Comparison of ENCODE assay signal across 8 cellular contexts in genomic region chr14:94026173-94026885, GRCh38. TPM values are rescaled to one million over a fixed set of nuclear protein-coding genes. Genes with fewer than 3 reads are reported as not detected.
A peak's percentile ranks its signal among the peaks of the same experiment; 100 is the strongest.
DNase-seq lines count a peak whose midpoint lies in the region; ATAC-seq, FAIRE-seq and TF ChIP-seq lines count a peak whose summit lies in the region.

Gene OTUB2, plus strand, starts transcription at chr14:94026340. Its CDS starts 198 bp downstream, at chr14:94026538.

- peak within 1 kb of the TSS; percentile 73 for H3K9ac ChIP-seq in GM23248
- H3K9ac ChIP-seq in Karpas-422 (ENCODE audit: low read length) = no peak within 1 kb of the TSS
- peak within 1 kb of the TSS; percentile 53 for H3K9ac ChIP-seq in fibroblast of lung (ENCODE audit: insufficient read depth, low read length)

- 1 to 2% methylated on average over 25 to 60 of the region's 74 CpGs for WGBS in GM23248 (ENCODE audit: low coverage in 1 of 2, low lambda C conversion rate in 2 of 2, missing lambda C conversion rate in 2 of 2), 2 experiments

- H3K27me3 Mint-ChIP-seq in activated T-helper 1 cell treated with anti-CD3 and anti-CD28 coated beads, Interleukin-12 subunit alpha, Interleukin-12 subunit beta, Interleukin-2, Interleukin-4 antibody, amounts not matched to agents 30 ng/mL and 10 ng/mL and 1 ng/mL, durations not matched to agents 14 hours and 24 hours and 36 hours (ENCODE audit: insufficient read depth) = no peaks in the 10 kb centered on the region
- H3K27me3 Mint-ChIP-seq in naive B cell = peaks cover 21 to 61% (median 42%) of the 10 kb centered on the region in 3 donors

- peak; percentile 100 for ATAC-seq in naive B cell (ENCODE audit: low read depth in 2 of 2)

- H4K20me1 ChIP-seq in GM23248 (ENCODE audit: insufficient read depth) (no peaks in the 10 kb centered on the region), Karpas-422 (ENCODE audit: insufficient read depth, low read depth, low read length) (no peaks in the 10 kb centered on the region), fibroblast of lung (ENCODE audit: control insufficient read depth, extremely low read depth, insufficient read depth, low read length) (no peaks in the 10 kb centered on the region)

- DNase-seq in DMS53 (lab: John Stamatoyannopoulos, UW) (peak; percentile 97), GM23248 (peak; percentile 98), Karpas-422 (peak; percentile 97), RCC 7860 (ENCODE audit: low spot score) (peak; percentile 91), fibroblast of lung (ENCODE audit: low read depth in 2 of 2) (peak; percentile 98), naive B cell (peak; percentile 93)
- DNase-seq in activated T-helper 1 cell treated with anti-CD3 and anti-CD28 coated beads, Interleukin-12 subunit alpha, Interleukin-12 subunit beta, Interleukin-2, Interleukin-4 antibody, amounts not matched to agents 30 ng/mL and 10 ng/mL and 1 ng/mL, durations not matched to agents 14 hours and 24 hours and 36 hours (ENCODE audit: low spot score) = peak; percentile 96
- DNase-seq in stimulated activated CD8-positive, alpha-beta memory T cell treated with anti-CD3 and anti-CD28 coated beads, Interleukin-7, amount 100 ng/mL, for 48 hours (ENCODE audit: extremely low read depth in 1 of 2, low read depth in 1 of 2) = peak; percentile 87 to 94

- H3K4me3 ChIP-seq in GM23248 (peak within 1 kb of the TSS; percentile 75), Karpas-422 (ENCODE audit: low read length) (no peak within 1 kb of the TSS), fibroblast of lung (replicated peaks in 1 of 4; ENCODE audit: control extremely low read depth in 1 of 4, insufficient read depth in 1 of 4, low read depth in 3 of 4, low read length in 4 of 4) (peak within 1 kb of the TSS; percentile 41 to 66 (median 53))

- no peaks in the 10 kb centered on the region for H3K9me3 Mint-ChIP-seq in activated T-helper 1 cell treated with anti-CD3 and anti-CD28 coated beads, Interleukin-12 subunit alpha, Interleukin-12 subunit beta, Interleukin-2, Interleukin-4 antibody, amounts not matched to agents 30 ng/mL and 10 ng/mL and 1 ng/mL, durations not matched to agents 14 hours and 24 hours and 36 hours
- H3K9me3 Mint-ChIP-seq in naive B cell = no peaks in the 10 kb centered on the region

- in situ Hi-C loops in GM23248 (cut with MboI) = no loop called here

- H3K27me3 ChIP-seq in GM23248 (replicated peaks; ENCODE audit: insufficient read depth) (no peaks in the 10 kb centered on the region), Karpas-422 (ENCODE audit: low read length) (no peaks in the 10 kb centered on the region), fibroblast of lung (ENCODE audit: control insufficient read depth, insufficient read depth, low read length) (peaks cover 3% of the 10 kb centered on the region)

- H3K36me3 Mint-ChIP-seq in activated T-helper 1 cell treated with anti-CD3 and anti-CD28 coated beads, Interleukin-12 subunit alpha, Interleukin-12 subunit beta, Interleukin-2, Interleukin-4 antibody, amounts not matched to agents 30 ng/mL and 10 ng/mL and 1 ng/mL, durations not matched to agents 14 hours and 24 hours and 36 hours (ENCODE audit: low read depth) = peaks cover 3% of the 10 kb centered on the region
- H3K36me3 Mint-ChIP-seq in naive B cell = no peaks in the 10 kb centered on the region

- no peaks in the 10 kb centered on the region for H3K36me3 ChIP-seq in GM23248 (ENCODE audit: low read depth)
- H3K36me3 ChIP-seq in Karpas-422 (ENCODE audit: insufficient read depth, low read length) = no peaks in the 10 kb centered on the region
- H3K36me3 ChIP-seq in fibroblast of lung (ENCODE audit: control insufficient read depth, insufficient read depth, low read length) = no peaks in the 10 kb centered on the region

- H2AFZ ChIP-seq in GM23248 (peak within 1 kb of the TSS; percentile 86), Karpas-422 (ENCODE audit: low read length) (no peak within 1 kb of the TSS), fibroblast of lung (ENCODE audit: low read length) (peak within 1 kb of the TSS; percentile 68)

- intact Hi-C loops in activated T-helper 1 cell treated with anti-CD3 and anti-CD28 coated beads, Interleukin-12 subunit alpha, Interleukin-12 subunit beta, Interleukin-2, Interleukin-4 antibody, amounts not matched to agents 30 ng/mL and 10 ng/mL and 1 ng/mL, durations not matched to agents 14 hours and 24 hours and 36 hours (cut with micrococcal nuclease) = loop anchor here (1.0 to 5.0 kb wide), 9 partner anchors 22 to 151 kb away; partner anchors contain the start of genes ASB2, DDX24, IFI27L1 and IFI27L2

- H3F3A ChIP-seq in GM23248 (ENCODE audit: insufficient read depth) = no peaks in the 10 kb centered on the region

- H3K4me1 ChIP-seq in GM23248 (ENCODE audit: insufficient read depth) (no peaks in the 10 kb centered on the region), Karpas-422 (ENCODE audit: low read length) (no peaks in the 10 kb centered on the region), fibroblast of lung (ENCODE audit: control insufficient read depth, extremely low read depth, insufficient read depth, low read length) (no peaks in the 10 kb centered on the region)

- no peak for TF ChIP-seq CTCF in fibroblast of lung (conservative IDR thresholded peaks at IDR 0.05 in 1 of 2, IDR thresholded peaks at IDR 0.05 in 1 of 2; ENCODE audit: low read depth in 1 of 2, low read length in 2 of 2)

- H3K9me2 ChIP-seq in GM23248 (ENCODE audit: insufficient read depth) = no peaks in the 10 kb centered on the region
- no peaks in the 10 kb centered on the region for H3K9me2 ChIP-seq in Karpas-422 (replicated peaks; ENCODE audit: insufficient read depth, low read length)

- peak within 1 kb of the TSS; percentile 60 for H3K27ac Mint-ChIP-seq in activated T-helper 1 cell treated with anti-CD3 and anti-CD28 coated beads, Interleukin-12 subunit alpha, Interleukin-12 subunit beta, Interleukin-2, Interleukin-4 antibody, amounts not matched to agents 30 ng/mL and 10 ng/mL and 1 ng/mL, durations not matched to agents 14 hours and 24 hours and 36 hours
- peak within 1 kb of the TSS in 1 of 6 donors; percentile 23 for H3K27ac Mint-ChIP-seq in naive B cell

- H3K79me2 ChIP-seq in GM23248 (ENCODE audit: insufficient read depth) = no peaks in the 10 kb centered on the region
- no peaks in the 10 kb centered on the region for H3K79me2 ChIP-seq in Karpas-422 (ENCODE audit: low read length)
- no peaks in the 10 kb centered on the region for H3K79me2 ChIP-seq in fibroblast of lung (ENCODE audit: control insufficient read depth, insufficient read depth, low read length)

- FAIRE-seq in RCC 7860 (lab: Jason Lieb, UNC) = peak; percentile 74

- H3K27ac ChIP-seq in GM23248 = no peak within 1 kb of the TSS
- no peak within 1 kb of the TSS for H3K27ac ChIP-seq in Karpas-422 (ENCODE audit: low read length)
- H3K27ac ChIP-seq in fibroblast of lung (ENCODE audit: insufficient read depth, low read length) = no peak within 1 kb of the TSS

- H3K9me3 ChIP-seq in GM23248 (ENCODE audit: low read depth) (no peaks in the 10 kb centered on the region), Karpas-422 (ENCODE audit: low read length) (no peaks in the 10 kb centered on the region), fibroblast of lung (ENCODE audit: control insufficient read depth, insufficient read depth, low read depth, low read length) (no peaks in the 10 kb centered on the region)

- H3K4me3 Mint-ChIP-seq in activated T-helper 1 cell treated with anti-CD3 and anti-CD28 coated beads, Interleukin-12 subunit alpha, Interleukin-12 subunit beta, Interleukin-2, Interleukin-4 antibody, amounts not matched to agents 30 ng/mL and 10 ng/mL and 1 ng/mL, durations not matched to agents 14 hours and 24 hours and 36 hours = peak within 1 kb of the TSS; percentile 85
- peak within 1 kb of the TSS; percentile 68 to 91 (median 84) for H3K4me3 Mint-ChIP-seq in naive B cell

- H3K4me2 ChIP-seq in GM23248 (ENCODE audit: unreplicated experiment) = peak within 1 kb of the TSS; percentile 64
- H3K4me2 ChIP-seq in Karpas-422 (ENCODE audit: low read depth, low read length, poor library complexity, severe bottlenecking) = no peak within 1 kb of the TSS
- H3K4me2 ChIP-seq in fibroblast of lung (ENCODE audit: extremely low read depth, insufficient read depth, low read length) = peak within 1 kb of the TSS; percentile 35

- peaks cover 39% of the 10 kb centered on the region for H3K4me1 Mint-ChIP-seq in activated T-helper 1 cell treated with anti-CD3 and anti-CD28 coated beads, Interleukin-12 subunit alpha, Interleukin-12 subunit beta, Interleukin-2, Interleukin-4 antibody, amounts not matched to agents 30 ng/mL and 10 ng/mL and 1 ng/mL, durations not matched to agents 14 hours and 24 hours and 36 hours (ENCODE audit: low read depth)
- H3K4me1 Mint-ChIP-seq in naive B cell = peaks cover 5 to 11% (median 9%) of the 10 kb centered on the region in 3 donors

RNA-seq across cellular contexts. Expression of gene OTUB2, which starts in this region (rescaled TPM):
- 1.0 and 1.9 TPM in 2 replicates for total RNA-seq in GM23248 (2014; rRNA removed; shearing (Covaris generic))
- polyA plus RNA-seq in GM23248 (2016; fragmentation: Nextera tagmentation; extraction: Ambion mirVana) = 1.3 and 1.6 TPM in 2 replicates
- not detected in 2 replicates for total RNA-seq in Karpas-422 (2014; rRNA removed; shearing (Covaris generic); ENCODE audit: low replicate concordance)
- 1.5 TPM in 2 replicates for total RNA-seq in activated T-helper 1 cell treated with anti-CD3 and anti-CD28 coated beads, Interleukin-12 subunit alpha, Interleukin-12 subunit beta, Interleukin-2, Interleukin-4 antibody, amounts not matched to agents 30 ng/mL and 10 ng/mL and 1 ng/mL, durations not matched to agents 14 hours and 24 hours and 36 hours
- 1.5 and 2.3 TPM in 2 replicates for total RNA-seq in fibroblast of lung
- 1.3 and 1.4 TPM in 2 replicates for polyA plus RNA-seq in fibroblast of lung
- 0.86 and 0.96 TPM in 2 replicates for polyA plus RNA-seq in fibroblast of lung (2012)
- 2.6 and 4.3 TPM in 2 replicates for polyA minus RNA-seq in fibroblast of lung (ENCODE audit: low replicate concordance)
- under 1 TPM in 5 of 6 donors, not detected in 1; 0.08 to 0.23 (median 0.20) TPM for polyA plus RNA-seq in naive B cell (ENCODE audit: low read depth in 6 of 6)

Comparison
In these comparisons a context has a peak if more than half of its experiments do, and no peak if none do; other contexts are left out.
1. Peak in DNase-seq in Karpas-422; RNA of the gene not detected or under 1 TPM.
2. Peak in DNase-seq and ATAC-seq in naive B cell; RNA of the gene not detected or under 1 TPM.